In genomic region chr1:150293433-150294253, GRCh38 we compare ENCODE assay signal across 8 cellular contexts. TPM values are rescaled to one million over a fixed set of nuclear protein-coding genes. Genes with fewer than 3 reads are reported as not detected.
A peak's percentile ranks its signal among the peaks of the same experiment; 100 is the strongest.
DNase-seq lines count a peak whose midpoint lies in the region; ATAC-seq and TF ChIP-seq lines count a peak whose summit lies in the region.

MRPS21 (plus strand) TSS chr1:150293861; CDS start chr1:150294367, 506 bp downstream.

- no peaks in the 10 kb centered on the region for H3F3A ChIP-seq in PC-3 (ENCODE audit: low read length, unreplicated experiment)

- H3K9ac ChIP-seq in PC-3 (ENCODE audit: low read length): peak within 1 kb of the TSS; percentile 87

- POLR2A ChIA-PET in PC-3 (lab: Charles Lee; ENCODE audit: unreplicated experiment): no interaction called here

- H3K36me3 ChIP-seq in PC-3 (ENCODE audit: low read depth, low read length): peaks cover 11% of the 10 kb centered on the region; the same call in 1 of the 2 replicates
- H3K36me3 ChIP-seq in mucosa of descending colon (ENCODE audit: low read depth): no peaks in the 10 kb centered on the region

- CTCF ChIA-PET in PC-3 (lab: Charles Lee): no interaction called here

- H3K27ac ChIP-seq in PC-3 (ENCODE audit: low read length): peak within 1 kb of the TSS; percentile 41
- peak within 1 kb of the TSS; percentile 47 for H3K27ac ChIP-seq in epithelial cell of prostate

- no peaks in the 10 kb centered on the region for H3K9me3 ChIP-seq in PC-3 (ENCODE audit: low read length)
- H3K9me3 ChIP-seq in mucosa of descending colon: no peaks in the 10 kb centered on the region

- peaks cover 46% of the 10 kb centered on the region for H3K79me2 ChIP-seq in PC-3 (ENCODE audit: low read length)

- H3K9me2 ChIP-seq in PC-3 (replicated peaks; ENCODE audit: low read length): no peaks in the 10 kb centered on the region

- ATAC-seq in GM21619 (IDR thresholded peaks at IDR 0.05; ENCODE audit: unreplicated experiment): peak; percentile 99
- ATAC-seq in PC-3: peak; percentile 98
- ATAC-seq in mucosa of descending colon: peak; percentile 99

- intact Hi-C loops in PC-3 (cut with micrococcal nuclease): loop anchor here (1.0 kb wide), 1 partner anchor 11 kb away; the partner anchor contains the start of gene CIART
- intact Hi-C loops in mucosa of descending colon (cut with DNase I, micrococcal nuclease): no loop called here

- no peak for TF ChIP-seq CTCF in PC-3 (conservative IDR thresholded peaks at IDR 0.05; ENCODE audit: low read depth, low read length)
- no peak for TF ChIP-seq CTCF in mucosa of descending colon (IDR thresholded peaks at IDR 0.05)

- H3K4me3 ChIP-seq in Jurkat, Clone E6-1 (ENCODE audit: low read length): peak within 1 kb of the TSS; percentile 95
- peak within 1 kb of the TSS; percentile 88 for H3K4me3 ChIP-seq in PC-3 (ENCODE audit: low read length)
- peak within 1 kb of the TSS; percentile 32 for H3K4me3 ChIP-seq in mucosa of descending colon

- TSS peak; percentile 97 for BruUV-seq in PC-3 (replicated peaks; lab: Mats Ljungman, UMichigan)

- H2AFZ ChIP-seq in PC-3 (ENCODE audit: low read length): peak within 1 kb of the TSS; percentile 79

- H3K4me1 ChIP-seq in PC-3 (ENCODE audit: insufficient read depth, low read length) (peaks cover 16% of the 10 kb centered on the region), mucosa of descending colon (ENCODE audit: low read depth) (no peaks in the 10 kb centered on the region)

- peak; percentile 98 for DNase-seq in DMS114 treated with DMSO at 0.1 percent for 48 hours (lab: John Stamatoyannopoulos, UW; ENCODE audit: unreplicated experiment)
- peak; percentile 81 for DNase-seq in Jurkat, Clone E6-1 (ENCODE audit: low read depth, low spot score)
- DNase-seq in PC-3: peak; percentile 95
- peak; percentile 75 for DNase-seq in activated T-cell treated with anti-CD3 and anti-CD28 coated beads for 4 hours
- no peak for DNase-seq in epithelial cell of prostate (ENCODE audit: low read depth, low spot score)
- peak; percentile 87 to 92 (median 88) for DNase-seq in mucosa of descending colon
- peak; percentile 75 for DNase-seq in stimulated activated CD8-positive, alpha-beta memory T cell treated with anti-CD3 and anti-CD28 coated beads, Interleukin-4, amount 100 ng/mL, for 24 hours (ENCODE audit: low read depth)

- H4K20me1 ChIP-seq in PC-3 (ENCODE audit: low read length): no peaks in the 10 kb centered on the region

- peak within 1 kb of the TSS; percentile 91 for H3K4me2 ChIP-seq in PC-3 (ENCODE audit: low read length)

- no peaks in the 10 kb centered on the region for H3K27me3 ChIP-seq in PC-3 (ENCODE audit: low read length)

RNA-seq across cellular contexts. Expression of gene MRPS21, which starts in this region (rescaled TPM):
- polyA plus RNA-seq in Jurkat, Clone E6-1 (2012; ENCODE audit: insufficient read depth, insufficient read length): 117 TPM
- total RNA-seq in PC-3 (2014; rRNA removed): 109 and 124 TPM in 2 replicates
- total RNA-seq in mucosa of descending colon: 10 to 100 TPM; 39.4 to 50.2 (median 45.6) TPM

Comparison
In these comparisons a context has a peak if more than half of its experiments do, and no peak if none do; other contexts are left out.
1. H3K4me3 ChIP-seq: peak in every context shown above with its lines; median percentile 95 in Jurkat, Clone E6-1; 88 in PC-3; 32 in mucosa of descending colon.